17 cellular contexts compared by ENCODE assay signal in genomic region chr14:95261616-95262510, GRCh38. TPM values are rescaled to one million over a fixed set of nuclear protein-coding genes. Genes with fewer than 3 reads are reported as not detected.
DNase-seq lines count a peak whose midpoint lies in the region; ATAC-seq and TF ChIP-seq lines count a peak whose summit lies in the region.
"Had no signal": no experiment of that assay in that cellular context is flagged by ENCODE, and none has a peak within 500 bp of the region (broad histone marks: within the 10 kb centered on the region; RNA-seq: fewer than 3 reads in every experiment).

No MANE protein-coding gene starts in this region.

- no peak for DNase-seq in Karpas-422
- peak; percentile 14 for DNase-seq in astrocyte of the hippocampus (ENCODE audit: low read depth, low spot score)
- DNase-seq in right atrium auricular region (ENCODE audit: low spot score) = no peak
- peak; percentile 69 for DNase-seq in prostate gland (ENCODE audit: low spot score)
- DNase-seq in NCI-H128 (lab: John Stamatoyannopoulos, UW; ENCODE audit: unreplicated experiment) = no peak
- DNase-seq in COR-L47 (lab: John Stamatoyannopoulos, UW) = no peak
- DNase-seq: activated CD8-positive, alpha-beta T cell treated with anti-CD3 and anti-CD28 coated beads for 36 hours; activated gamma-delta T cell; endodermal cell; immature natural killer cell; KBM-7; NCI-H1436 treated with DMSO at 0.1 percent for 48 hours; NCI-H2227 treated with DMSO at 0.1 percent for 48 hours; stimulated activated CD4-positive, alpha-beta T cell treated with anti-CD3 and anti-CD28 coated beads, Interleukin-1b, Interleukin-23, amount 100 ng/mL, for 48 hours had no signal

- intact Hi-C loops in prostate gland (cut with DNase I) = no loop called here

- ATAC-seq in GM19452 (IDR thresholded peaks at IDR 0.05; ENCODE audit: unreplicated experiment) (no peak), GM19397 (IDR thresholded peaks at IDR 0.05; ENCODE audit: unreplicated experiment) (no peak)
- ATAC-seq: SK-N-SH treated with all-trans-retinoic acid at 6 μM for 48 hours had no signal

- H3K4me1 ChIP-seq in Karpas-422 (ENCODE audit: low read length) = peaks cover 99% of the 10 kb centered on the region
- H3K4me1 ChIP-seq in right atrium auricular region = peaks cover 0 to 40% of the 10 kb centered on the region in 2 donors
- peaks cover 6% of the 10 kb centered on the region for H3K4me1 ChIP-seq in prostate gland (replicated peaks)

- H3K36me3 ChIP-seq in Karpas-422 (ENCODE audit: insufficient read depth, low read length) = no peaks in the 10 kb centered on the region
- no peaks in the 10 kb centered on the region for H3K36me3 ChIP-seq in right atrium auricular region
- no peaks in the 10 kb centered on the region for H3K36me3 ChIP-seq in prostate gland

- TF ChIP-seq POLR2A in prostate gland (IDR thresholded peaks at IDR 0.05) = no peak

- peak overlapping the region; percentile 55 for H3K9ac ChIP-seq in Karpas-422 (ENCODE audit: low read length)

- TF ChIP-seq CTCF in right atrium auricular region (IDR thresholded peaks at IDR 0.05) (no peak), prostate gland (IDR thresholded peaks at IDR 0.05) (no peak)

- H3K27me3 ChIP-seq in Karpas-422 (ENCODE audit: low read length) (no peaks in the 10 kb centered on the region), right atrium auricular region (no peaks in the 10 kb centered on the region), prostate gland (replicated peaks; ENCODE audit: insufficient read depth) (no peaks in the 10 kb centered on the region)

- H3K27ac ChIP-seq in Karpas-422 (ENCODE audit: low read length) (peak overlapping the region; percentile 99), right atrium auricular region (peak overlapping the region; percentile 46 to 53), prostate gland (peak overlapping the region; percentile 18 to 46)

- H3K4me2 ChIP-seq in Karpas-422 (ENCODE audit: low read depth, low read length, poor library complexity, severe bottlenecking) = peak overlapping the region; percentile 27

- H3K9me3 ChIP-seq in Karpas-422 (ENCODE audit: low read length) (no peaks in the 10 kb centered on the region), right atrium auricular region (no peaks in the 10 kb centered on the region), prostate gland (no peaks in the 10 kb centered on the region)

- no peak overlapping the region for H2AFZ ChIP-seq in Karpas-422 (ENCODE audit: low read length)

- H3K4me3 ChIP-seq in Karpas-422 (ENCODE audit: low read length) = no peak overlapping the region
- no peak overlapping the region for H3K4me3 ChIP-seq in right atrium auricular region
- H3K4me3 ChIP-seq in prostate gland = no peak overlapping the region

- H4K20me1 ChIP-seq in Karpas-422 (ENCODE audit: insufficient read depth, low read depth, low read length) = no peaks in the 10 kb centered on the region

- WGBS in prostate gland = 39% methylated on average over 16 of the region's 16 CpGs

- H3K9me2 ChIP-seq in Karpas-422 (replicated peaks; ENCODE audit: insufficient read depth, low read length) = no peaks in the 10 kb centered on the region

- peaks cover 43% of the 10 kb centered on the region for H3K79me2 ChIP-seq in Karpas-422 (ENCODE audit: low read length)

RNA-seq across cellular contexts. Expression of gene CLMN, which starts 57.8 kb away (rescaled TPM):
- 40.1 and 56.1 TPM in 2 replicates for total RNA-seq in Karpas-422 (2014; rRNA removed; shearing (Covaris generic); ENCODE audit: low replicate concordance)
- total RNA-seq in right atrium auricular region = 1 to 10 TPM; 3.4 to 4.0 TPM
- total RNA-seq in prostate gland = 10 to 100 TPM; 24.6 to 39.3 TPM

Comparison
In these comparisons a context has a peak if more than half of its experiments do, and no peak if none do; other contexts are left out.
1. DNase-seq: peak in astrocyte of the hippocampus (single experiment) and prostate gland (single experiment); none in Karpas-422 (single experiment), right atrium auricular region (single experiment), NCI-H128 (single experiment) and COR-L47 (single experiment).
2. H3K27ac ChIP-seq: peak in every context shown above with its lines; median percentile 99 in Karpas-422; 50 in right atrium auricular region; 32 in prostate gland.